Comparison of ENCODE assay signal across 8 cellular contexts in genomic region chr17:82457790-82458129, GRCh38. TPM values are rescaled to one million over a fixed set of nuclear protein-coding genes. Genes with fewer than 3 reads are reported as not detected.
DNase-seq lines count a peak whose midpoint lies in the region; ATAC-seq and TF ChIP-seq lines count a peak whose summit lies in the region.

No MANE protein-coding gene starts in this region.

- TF ChIP-seq CTCF in left ventricle myocardium inferior (IDR thresholded peaks at IDR 0.05; ENCODE audit: borderline replicate concordance) (no peak), breast epithelium (IDR thresholded peaks at IDR 0.05) (no peak)

- H3K9me3 ChIP-seq in left ventricle myocardium inferior (replicated peaks), result no peaks in the 10 kb centered on the region
- H3K9me3 ChIP-seq in breast epithelium, result no peaks in the 10 kb centered on the region
- no peaks in the 10 kb centered on the region for H3K9me3 ChIP-seq in mononuclear cell (ENCODE audit: low read depth, low read length)
- no peaks in the 10 kb centered on the region for H3K9me3 ChIP-seq in aorta (ENCODE audit: control insufficient read depth, low read length)

- H3K27ac ChIP-seq in left ventricle myocardium inferior (replicated peaks) (peak overlapping the region; percentile 100), breast epithelium (peak overlapping the region; percentile 99 to 100), aorta (ENCODE audit: low read depth in 1 of 2, low read length in 2 of 2) (peak overlapping the region; percentile 97 to 98)

- no peak for TF ChIP-seq POLR2A in breast epithelium (IDR thresholded peaks at IDR 0.05)

- H3K4me1 ChIP-seq in left ventricle myocardium inferior, result peaks cover 54% of the 10 kb centered on the region
- H3K4me1 ChIP-seq in breast epithelium, result peaks cover 0 to 4% of the 10 kb centered on the region in 2 donors
- peaks cover 37% of the 10 kb centered on the region for H3K4me1 ChIP-seq in mononuclear cell (ENCODE audit: insufficient read depth, low read length)
- H3K4me1 ChIP-seq in aorta (ENCODE audit: control insufficient read depth in 1 of 2, insufficient read depth in 2 of 2, low read length in 2 of 2), result peaks cover 0 to 2% of the 10 kb centered on the region in 2 donors

- DNase-seq in left ventricle myocardium inferior, result no peak
- no peak for DNase-seq in Right ventricle myocardium superior
- DNase-seq in breast epithelium (ENCODE audit: low spot score in 2 of 2), result no peak
- no peak for DNase-seq in aorta
- no peak for DNase-seq in SHP77 (lab: John Stamatoyannopoulos, UW)
- no peak for DNase-seq in SKM-1 (lab: John Stamatoyannopoulos, UW; ENCODE audit: unreplicated experiment)

- intact Hi-C loops in left ventricle myocardium inferior (cut with micrococcal nuclease) (no loop called here), Right ventricle myocardium superior (cut with DNase I) (no loop called here), breast epithelium (cut with DNase I; ENCODE audit: low total_unique reads) (no loop called here), aorta (cut with DNase I) (loop anchor here in 1 of 2 donors (2.0 to 10.0 kb wide), 2 partner anchors 31 to 97 kb away; no protein-coding TSS in a partner anchor)

- no peaks in the 10 kb centered on the region for H3K27me3 ChIP-seq in left ventricle myocardium inferior (ENCODE audit: low read depth)
- no peaks in the 10 kb centered on the region for H3K27me3 ChIP-seq in breast epithelium
- no peaks in the 10 kb centered on the region for H3K27me3 ChIP-seq in mononuclear cell (ENCODE audit: insufficient read depth, low read length)
- H3K27me3 ChIP-seq in aorta (ENCODE audit: control insufficient read depth in 1 of 2, insufficient read depth in 2 of 2, low read length in 1 of 2), result no peaks in the 10 kb centered on the region

- H3K36me3 ChIP-seq in left ventricle myocardium inferior (peaks cover 29% of the 10 kb centered on the region), breast epithelium (no peaks in the 10 kb centered on the region), aorta (ENCODE audit: control insufficient read depth in 1 of 2, insufficient read depth in 2 of 2, low read length in 1 of 2) (no peaks in the 10 kb centered on the region)

- ATAC-seq in Right ventricle myocardium superior (ENCODE audit: poor library complexity) (no peak), aorta (ENCODE audit: low FRiP score) (no peak), GM19452 (IDR thresholded peaks at IDR 0.05; ENCODE audit: unreplicated experiment) (no peak)

- H3K4me3 ChIP-seq in left ventricle myocardium inferior (peak overlapping the region; percentile 93), breast epithelium (peak overlapping the region; percentile 84 to 96 (median 93)), mononuclear cell (ENCODE audit: low read length) (peak overlapping the region; percentile 60), aorta (ENCODE audit: low read length in 2 of 2) (no peak overlapping the region)

- 1 to 2% methylated on average over 3 of the region's 3 CpGs for WGBS in aorta, 2 donors

RNA-seq across cellular contexts. Expression of gene NARF, which starts 0.8 kb away (rescaled TPM):
- total RNA-seq in left ventricle myocardium inferior, result 69.2 TPM
- total RNA-seq in Right ventricle myocardium superior, result 73.4 TPM
- total RNA-seq in breast epithelium, result 10 to 100 TPM; 31.9 to 59.5 (median 44.9) TPM
- 48.7 TPM for total RNA-seq in mononuclear cell
- 10 to 100 TPM; 45.9 to 76.0 TPM for total RNA-seq in aorta
- polyA plus RNA-seq in aorta, result 100 to 1,000 TPM in 1 of 2 donors, 10 to 100 TPM in 1; 34.4 to 162 TPM

RNA-seq across cellular contexts. Expression of gene CYBC1, which starts 7.2 kb away (rescaled TPM):
- total RNA-seq in left ventricle myocardium inferior, result 23.8 TPM
- 26.6 TPM for total RNA-seq in Right ventricle myocardium superior
- 10 to 100 TPM; 54.7 to 71.4 (median 61.9) TPM for total RNA-seq in breast epithelium
- 32.4 TPM for total RNA-seq in mononuclear cell
- total RNA-seq in aorta, result 100 to 1,000 TPM in 1 of 2 donors, 10 to 100 TPM in 1; 59.9 to 131 TPM
- 10 to 100 TPM; 26.5 to 65.7 TPM for polyA plus RNA-seq in aorta

RNA-seq across cellular contexts. Expression of gene OGFOD3, which starts 39.4 kb away (rescaled TPM):
- total RNA-seq in left ventricle myocardium inferior, result 28.0 TPM
- total RNA-seq in Right ventricle myocardium superior, result 29.9 TPM
- total RNA-seq in breast epithelium, result 10 to 100 TPM; 26.3 to 32.8 (median 28.5) TPM
- total RNA-seq in mononuclear cell, result 11.9 TPM
- total RNA-seq in aorta, result 10 to 100 TPM; 17.5 to 22.2 TPM
- 10 to 100 TPM; 12.0 to 25.9 TPM for polyA plus RNA-seq in aorta

RNA-seq across cellular contexts. Expression of gene HEXD, which starts 39.6 kb away (rescaled TPM):
- total RNA-seq in left ventricle myocardium inferior (14.1 TPM), Right ventricle myocardium superior (14.8 TPM), breast epithelium (100 to 1,000 TPM in 1 of 3 donors, 10 to 100 TPM in 2; 48.2 to 157 (median 68.2) TPM), mononuclear cell (16.0 TPM), aorta (10 to 100 TPM; 14.8 to 34.7 TPM)
- polyA plus RNA-seq in aorta, result 100 to 1,000 TPM in 1 of 2 donors, 10 to 100 TPM in 1; 15.7 to 133 TPM

Comparison
In these comparisons a context has a peak if more than half of its experiments do, and no peak if none do; other contexts are left out.
1. H3K4me3 ChIP-seq: peak in left ventricle myocardium inferior (single experiment), breast epithelium (3 of 3) and mononuclear cell (single experiment); none in aorta (0 of 2).
2. Peak in every context shown above with its lines, with median percentiles within 50 percentile points of each other: H3K27ac ChIP-seq.